ENCODE assay signal across 17 cellular contexts in genomic region chr19:38355728-38356725, GRCh38. TPM values are rescaled to one million over a fixed set of nuclear protein-coding genes. Genes with fewer than 3 reads are reported as not detected.
DNase-seq lines count a peak whose midpoint lies in the region; ATAC-seq, FAIRE-seq and TF ChIP-seq lines count a peak whose summit lies in the region.
"Had no signal": no experiment of that assay in that cellular context is flagged by ENCODE, and none has a peak within 500 bp of the region (broad histone marks: within the 10 kb centered on the region; RNA-seq: fewer than 3 reads in every experiment).

No MANE protein-coding gene starts in this region.

- H3K27ac Mint-ChIP-seq in T-helper 17 cell = peak overlapping the region; percentile 32
- H3K27ac Mint-ChIP-seq in naive thymus-derived CD4-positive, alpha-beta T cell = no peak overlapping the region
- H3K27ac Mint-ChIP-seq: CD8-positive, alpha-beta T cell had no signal

- TF ChIP-seq RAD21 in Ishikawa (IDR thresholded peaks at IDR 0.05; ENCODE audit: low read depth) (no peak), SK-N-SH (IDR thresholded peaks at IDR 0.05; ENCODE audit: low read length) (no peak)

- H3K79me2 ChIP-seq in SK-N-SH (ENCODE audit: insufficient read depth) = no peaks in the 10 kb centered on the region

- no peak for ATAC-seq in T-helper 17 cell
- ATAC-seq in naive thymus-derived CD4-positive, alpha-beta T cell = no peak
- ATAC-seq in GM18858 (IDR thresholded peaks at IDR 0.05; ENCODE audit: unreplicated experiment) = no peak
- ATAC-seq: CD8-positive, alpha-beta T cell; HepG2 had no signal

- H3K4me1 Mint-ChIP-seq in T-helper 17 cell = peaks cover 8% of the 10 kb centered on the region
- H3K4me1 Mint-ChIP-seq in naive thymus-derived CD4-positive, alpha-beta T cell = peaks cover 0 to 13% (median 5%) of the 10 kb centered on the region in 7 donors

- H3K27me3 Mint-ChIP-seq in T-helper 17 cell = peaks cover 5% of the 10 kb centered on the region
- H3K27me3 Mint-ChIP-seq in naive thymus-derived CD4-positive, alpha-beta T cell = peaks cover 0 to 39% (median 2%) of the 10 kb centered on the region in 5 donors

- no peak overlapping the region for H3K9ac ChIP-seq in kidney (ENCODE audit: low read length in 2 of 2)
- no peak overlapping the region for H3K9ac ChIP-seq in SK-N-SH
- H3K9ac ChIP-seq: GM23248 had no signal

- no peaks in the 10 kb centered on the region for H4K20me1 ChIP-seq in SK-N-SH (ENCODE audit: insufficient read depth)

- intact Hi-C loops in kidney (cut with DNase I) = no loop called here
- intact Hi-C loops in naive thymus-derived CD4-positive, alpha-beta T cell (cut with micrococcal nuclease) = no loop called here

- H3K36me3 ChIP-seq in kidney (ENCODE audit: control insufficient read depth in 1 of 2, insufficient read depth in 2 of 2, low read length in 2 of 2) = no peaks in the 10 kb centered on the region
- no peaks in the 10 kb centered on the region for H3K36me3 ChIP-seq in naive thymus-derived CD4-positive, alpha-beta T cell (ENCODE audit: control insufficient read depth in 2 of 3, insufficient read depth in 3 of 3, low read length in 3 of 3)
- no peaks in the 10 kb centered on the region for H3K36me3 ChIP-seq in SK-N-SH (replicated peaks in 1 of 2; ENCODE audit: control insufficient read depth in 1 of 2, insufficient read depth in 2 of 2, low read length in 1 of 2)

- TF ChIP-seq CTCF in kidney (IDR thresholded peaks at IDR 0.05; ENCODE audit: borderline replicate concordance, extremely low read depth, insufficient read depth) = no peak
- TF ChIP-seq CTCF in SK-N-SH (IDR thresholded peaks at IDR 0.05) = no peak

- H3K4me3 ChIP-seq in kidney (ENCODE audit: low read length in 2 of 2) (no peak overlapping the region), SK-N-SH (ENCODE audit: low read depth in 2 of 2, low read length in 1 of 2) (no peak overlapping the region)
- H3K4me3 ChIP-seq in naive thymus-derived CD4-positive, alpha-beta T cell (ENCODE audit: low read length) = no peak overlapping the region
- H3K4me3 ChIP-seq: GM23248 had no signal

- POLR2A ChIA-PET in naive thymus-derived CD4-positive, alpha-beta T cell (lab: Charles Lee) = no interaction called here
- POLR2A ChIA-PET in SK-N-SH (lab: Yijun Ruan, JAX) = interaction anchor here (0.6 kb wide), 1 partner anchor 297 kb away, joined by 5 read pairs; no protein-coding TSS in a partner anchor

- DNase-seq in T-helper 17 cell (no peak), kidney (peak; percentile 58), urothelium cell line (ENCODE audit: low spot score) (no peak), SK-N-SH (no peak)
- no peak for DNase-seq in naive thymus-derived CD4-positive, alpha-beta T cell
- DNase-seq in activated T-cell treated with anti-CD3 and anti-CD28 coated beads, Interleukin-2, amount 50 U/mL, for 48 hours = no peak
- DNase-seq: CD8-positive, alpha-beta T cell; DMS53; GF-D8; GM23248; H7 had no signal

- no peaks in the 10 kb centered on the region for H3K9me3 Mint-ChIP-seq in naive thymus-derived CD4-positive, alpha-beta T cell
- H3K9me3 Mint-ChIP-seq: CD8-positive, alpha-beta T cell had no signal

- H3K36me3 Mint-ChIP-seq in T-helper 17 cell (ENCODE audit: low read depth) = peaks cover 2% of the 10 kb centered on the region
- H3K36me3 Mint-ChIP-seq in naive thymus-derived CD4-positive, alpha-beta T cell = no peaks in the 10 kb centered on the region
- H3K36me3 Mint-ChIP-seq: CD14-positive monocyte; CD8-positive, alpha-beta T cell had no signal

- no peaks in the 10 kb centered on the region for H3K27me3 ChIP-seq in naive thymus-derived CD4-positive, alpha-beta T cell (ENCODE audit: control insufficient read depth in 2 of 2, insufficient read depth in 2 of 2, low read length in 2 of 2)
- peaks cover 38% of the 10 kb centered on the region for H3K27me3 ChIP-seq in SK-N-SH (ENCODE audit: insufficient read depth)

- CTCF ChIA-PET in naive thymus-derived CD4-positive, alpha-beta T cell (lab: Charles Lee) = no interaction called here
- CTCF ChIA-PET in SK-N-SH (lab: Yijun Ruan, JAX) = no interaction called here

- FAIRE-seq in kidney (lab: Jason Lieb, UNC) (no peak), urothelium cell line (lab: Jason Lieb, UNC) (peak; percentile 53)
- FAIRE-seq: HepG2, HTR-8/SVneo had no signal

- no peaks in the 10 kb centered on the region for H3K9me2 ChIP-seq in SK-N-SH

- no peak overlapping the region for H3K4me2 ChIP-seq in SK-N-SH

- H3K9me3 ChIP-seq in T-helper 17 cell (ENCODE audit: control insufficient read depth, low read length, poor library complexity, severe bottlenecking) (no peaks in the 10 kb centered on the region), kidney (ENCODE audit: control insufficient read depth in 1 of 2, low read length in 2 of 2) (no peaks in the 10 kb centered on the region), SK-N-SH (no peaks in the 10 kb centered on the region)
- no peaks in the 10 kb centered on the region for H3K9me3 ChIP-seq in naive thymus-derived CD4-positive, alpha-beta T cell (ENCODE audit: control insufficient read depth in 2 of 3, low read length in 3 of 3)

- no peaks in the 10 kb centered on the region for H3K4me1 ChIP-seq in kidney (ENCODE audit: control insufficient read depth in 1 of 2, insufficient read depth in 1 of 2, low read depth in 1 of 2, low read length in 2 of 2)
- H3K4me1 ChIP-seq in naive thymus-derived CD4-positive, alpha-beta T cell (ENCODE audit: control insufficient read depth in 2 of 2, insufficient read depth in 2 of 2, low read length in 2 of 2) = no peaks in the 10 kb centered on the region
- peaks cover 0 to 6% of the 10 kb centered on the region in 2 experiments; a peak in 1 of 4 replicates for H3K4me1 ChIP-seq in SK-N-SH (ENCODE audit: control insufficient read depth in 1 of 2, insufficient read depth in 2 of 2, low read depth in 1 of 2, low read length in 1 of 2)

- H3K27ac ChIP-seq in kidney (ENCODE audit: low read depth in 2 of 2, low read length in 2 of 2) (no peak overlapping the region), SK-N-SH (ENCODE audit: low read depth in 2 of 2, low read length in 1 of 2) (no peak overlapping the region)
- H3K27ac ChIP-seq in naive thymus-derived CD4-positive, alpha-beta T cell (ENCODE audit: low read depth, low read length) = no peak overlapping the region
- H3K27ac ChIP-seq: GM23248 had no signal

- H2AFZ ChIP-seq in SK-N-SH (ENCODE audit: low read depth) = no peak overlapping the region
- H2AFZ ChIP-seq: GM23248 had no signal

- WGBS in SK-N-SH (ENCODE audit: low lambda C conversion rate) = 52% methylated on average over 16 of the region's 16 CpGs

- H3K4me3 Mint-ChIP-seq in T-helper 17 cell = no peak overlapping the region
- no peak overlapping the region for H3K4me3 Mint-ChIP-seq in naive thymus-derived CD4-positive, alpha-beta T cell
- H3K4me3 Mint-ChIP-seq: CD14-positive monocyte; CD8-positive, alpha-beta T cell had no signal

- TF ChIP-seq EP300 in Ishikawa (IDR thresholded peaks at IDR 0.05; ENCODE audit: borderline replicate concordance) (no peak), SK-N-SH (IDR thresholded peaks at IDR 0.05; ENCODE audit: borderline replicate concordance in 1 of 2, low read depth in 1 of 2, low read length in 1 of 2) (no peak)

- no peaks in the 10 kb centered on the region for H3F3A ChIP-seq in SK-N-SH (replicated peaks; ENCODE audit: insufficient read depth)

TF ChIP-seq in Ishikawa, 13 proteins besides CTCF, POLR2A, EP300 and RAD21 (continues in another document):
- no peak for TF ChIP-seq TAF1 (IDR thresholded peaks at IDR 0.05; ENCODE audit: low read depth)

TF ChIP-seq in SK-N-SH, 30 proteins besides CTCF, POLR2A, EP300 and RAD21 (continues in another document):
- no peak for TF ChIP-seq MEF2A (IDR thresholded peaks at IDR 0.05; ENCODE audit: borderline replicate concordance, low read depth)

RNA-seq across cellular contexts. Expression of gene PSMD8, which starts 18.3 kb away (rescaled TPM):
- total RNA-seq in T-helper 17 cell = 10 to 100 TPM; 75.9 to 84.7 TPM
- 126 TPM for total RNA-seq in kidney
- 217 TPM for polyA plus RNA-seq in kidney (ENCODE audit: insufficient read depth, low read depth, low replicate concordance)
- total RNA-seq in naive thymus-derived CD4-positive, alpha-beta T cell = 100 to 1,000 TPM in 1 of 5 experiments, 10 to 100 TPM in 4; 68.4 to 181 (median 75.8) TPM
- polyA plus RNA-seq in naive thymus-derived CD4-positive, alpha-beta T cell = 100 to 1,000 TPM; 141 to 144 TPM
- polyA plus RNA-seq in SK-N-SH (2012; rRNA removed) = 400 and 453 TPM in 2 replicates
- 207 and 336 TPM in 2 replicates for polyA plus RNA-seq in SK-N-SH (2012; cell fraction: cytosol; rRNA removed)
- 110 and 206 TPM in 2 replicates for polyA plus RNA-seq in SK-N-SH (2012; cell fraction: nucleus; rRNA removed)

RNA-seq across cellular contexts. Expression of gene CATSPERG, which starts 20.4 kb away (rescaled TPM):
- total RNA-seq in T-helper 17 cell (10 to 100 TPM in 1 of 2 donors, 1 to 10 TPM in 1; 9.1 to 13.3 TPM), kidney (9.6 TPM)
- polyA plus RNA-seq in kidney (ENCODE audit: insufficient read depth, low read depth, low replicate concordance) (6.0 TPM), SK-N-SH (2012; rRNA removed) (2.0 and 2.1 TPM in 2 replicates)
- 10 to 100 TPM in 4 of 5 experiments, 1 to 10 TPM in 1; 5.9 to 20.5 (median 18.1) TPM for total RNA-seq in naive thymus-derived CD4-positive, alpha-beta T cell
- 1 to 10 TPM in 1 of 2 donors, under 1 TPM in 1; 0.94 to 5.2 TPM for polyA plus RNA-seq in naive thymus-derived CD4-positive, alpha-beta T cell
- 0.57 and 0.60 TPM in 2 replicates for polyA plus RNA-seq in SK-N-SH (2012; cell fraction: cytosol; rRNA removed)
- 10.1 and 11.7 TPM in 2 replicates for polyA plus RNA-seq in SK-N-SH (2012; cell fraction: nucleus; rRNA removed)
- total RNA-seq: GM23248 had no signal

RNA-seq across cellular contexts. Expression of gene GGN, which starts 31.8 kb away (rescaled TPM):
- total RNA-seq in T-helper 17 cell (not detected), kidney (1.6 TPM)
- polyA plus RNA-seq in kidney (ENCODE audit: insufficient read depth, low read depth, low replicate concordance) (0.92 TPM), SK-N-SH (2012; rRNA removed) (0.48 and 0.52 TPM in 2 replicates)
- total RNA-seq in naive thymus-derived CD4-positive, alpha-beta T cell = under 1 TPM in 3 of 5 experiments, not detected in 2; 0.29 to 0.60 (median 0.39) TPM
- polyA plus RNA-seq in naive thymus-derived CD4-positive, alpha-beta T cell = not detected
- 0.37 and 0.63 TPM in 2 replicates for polyA plus RNA-seq in SK-N-SH (2012; cell fraction: cytosol; rRNA removed)
- 2.0 and 4.0 TPM in 2 replicates for polyA plus RNA-seq in SK-N-SH (2012; cell fraction: nucleus; rRNA removed)
- total RNA-seq: HepG2 had no signal
- polyA plus RNA-seq: HepG2 had no signal

RNA-seq across cellular contexts. Expression of gene SPRED3, which starts 32.5 kb away (rescaled TPM):
- 1 to 10 TPM; 1.6 to 2.2 TPM for total RNA-seq in T-helper 17 cell
- 8.7 TPM for total RNA-seq in kidney
- polyA plus RNA-seq in kidney (ENCODE audit: insufficient read depth, low read depth, low replicate concordance) = 0.17 TPM
- total RNA-seq in naive thymus-derived CD4-positive, alpha-beta T cell = 1 to 10 TPM; 1.6 to 2.9 (median 2.6) TPM
- polyA plus RNA-seq in naive thymus-derived CD4-positive, alpha-beta T cell = under 1 TPM; 0.12 to 0.22 TPM
- polyA plus RNA-seq in SK-N-SH (2012; rRNA removed) = 10.5 and 11.1 TPM in 2 replicates
- polyA plus RNA-seq in SK-N-SH (2012; cell fraction: cytosol; rRNA removed) = 4.3 and 5.6 TPM in 2 replicates
- polyA plus RNA-seq in SK-N-SH (2012; cell fraction: nucleus; rRNA removed) = 50.6 and 58.3 TPM in 2 replicates
- polyA plus RNA-seq: CD14-positive monocyte had no signal

RNA-seq across cellular contexts. Expression of gene KCNK6, which starts 36.4 kb away (rescaled TPM):
- 10 to 100 TPM in 1 of 2 donors, 1 to 10 TPM in 1; 6.5 to 10.8 TPM for total RNA-seq in T-helper 17 cell
- total RNA-seq in kidney = 7.2 TPM
- 2.2 TPM for polyA plus RNA-seq in kidney (ENCODE audit: insufficient read depth, low read depth, low replicate concordance)
- total RNA-seq in naive thymus-derived CD4-positive, alpha-beta T cell = 10 to 100 TPM in 3 of 5 experiments, 1 to 10 TPM in 2; 5.7 to 19.9 (median 10.1) TPM
- polyA plus RNA-seq in naive thymus-derived CD4-positive, alpha-beta T cell = 1 to 10 TPM; 1.8 to 3.7 TPM
- 0.26 and 0.29 TPM in 2 replicates for polyA plus RNA-seq in SK-N-SH (2012; rRNA removed)
- 0.21 and 0.27 TPM in 2 replicates for polyA plus RNA-seq in SK-N-SH (2012; cell fraction: cytosol; rRNA removed)
- polyA plus RNA-seq in SK-N-SH (2012; cell fraction: nucleus; rRNA removed) = 0.27 and 0.30 TPM in 2 replicates
- total RNA-seq: A673, HepG2 had no signal
